ENCODE assay signal across 8 cellular contexts in the genomic region with DNA sequence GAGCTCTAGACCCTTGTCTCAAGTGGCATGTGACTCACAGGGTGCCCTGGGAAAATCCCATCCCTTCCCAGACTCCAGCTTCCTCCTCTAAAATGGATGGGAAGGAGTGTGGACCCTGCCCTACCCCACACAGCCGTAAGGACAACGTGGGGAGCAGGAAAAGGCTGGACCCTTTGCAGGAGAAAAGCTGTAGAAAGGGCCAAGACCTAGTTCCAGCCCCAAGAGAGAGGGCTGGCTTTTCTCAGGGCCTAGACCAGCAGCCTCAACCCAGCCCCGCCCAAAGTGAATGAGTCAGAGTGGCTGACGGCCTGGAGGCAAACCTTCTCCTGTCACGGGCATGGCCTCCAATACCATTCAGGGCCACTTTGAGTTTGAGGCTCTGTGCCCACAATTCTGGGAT. TPM values are rescaled to one million over a fixed set of nuclear protein-coding genes. Genes with fewer than 3 reads are reported as not detected.
A peak's percentile ranks its signal among the peaks of the same experiment; 100 is the strongest.
DNase-seq lines count a peak whose midpoint lies in the region; ATAC-seq and TF ChIP-seq lines count a peak whose summit lies in the region.

No MANE protein-coding gene starts in this region.

- POLR2A ChIA-PET in BJ (lab: Charles Lee), result no interaction called here

- no peak overlapping the region for H3K4me3 ChIP-seq in BJ (ENCODE audit: low read depth, low read length)
- H3K4me3 ChIP-seq in MG63, result no peak overlapping the region
- no peak overlapping the region for H3K4me3 ChIP-seq in foreskin fibroblast (ENCODE audit: low read depth in 1 of 2, low read length in 2 of 2)

- no peak for TF ChIP-seq CTCF in BJ (IDR thresholded peaks at IDR 0.05; ENCODE audit: insufficient read depth, low read depth, low read length)
- no peak for TF ChIP-seq CTCF in foreskin fibroblast (IDR thresholded peaks at IDR 0.05; ENCODE audit: low read depth, low read length)

- no peaks in the 10 kb centered on the region; the same call in 1 of the 2 replicates for H3K27me3 ChIP-seq in BJ (ENCODE audit: control insufficient read depth, insufficient read depth, low read length)
- H3K27me3 ChIP-seq in MG63, result no peaks in the 10 kb centered on the region

- H3K36me3 ChIP-seq in BJ (ENCODE audit: control insufficient read depth, insufficient read depth, low read length) (no peaks in the 10 kb centered on the region), MG63 (no peaks in the 10 kb centered on the region)

- peak; percentile 34 for ATAC-seq in GM21423 (IDR thresholded peaks at IDR 0.05; ENCODE audit: unreplicated experiment)

- CTCF ChIA-PET in BJ (lab: Yijun Ruan, JAX), result interaction anchor here (1.0 to 1.7 kb wide), 2 partner anchors 11 to 15 kb away, joined by 3 to 9 read pairs; no protein-coding TSS in a partner anchor

- H3K9me3 ChIP-seq in MG63, result no peaks in the 10 kb centered on the region

- peak; percentile 19 for DNase-seq in BJ (ENCODE audit: low read depth)
- DNase-seq in MG63, result peak; percentile 94
- peak in 2 of 3 experiments; percentile 31 to 36 for DNase-seq in activated CD8-positive, alpha-beta memory T cell treated with anti-CD3 and anti-CD28 coated beads for 48 hours (ENCODE audit: low read depth in 2 of 3, low spot score in 2 of 3)
- peak; percentile 74 to 88 for DNase-seq in foreskin fibroblast
- DNase-seq in stimulated activated CD4-positive, alpha-beta T cell treated with anti-CD3 and anti-CD28 coated beads, Interleukin-15, amount 100 ng/mL, for 24 hours, result peak; percentile 86
- DNase-seq in cerebellar cortex (ENCODE audit: low spot score), result no peak
- no peak for DNase-seq in DMS153 (lab: John Stamatoyannopoulos, UW)

RNA-seq across cellular contexts. Expression of gene LAMB3, which starts 1.1 kb away (rescaled TPM):
- polyA plus RNA-seq in BJ (2011; rRNA removed), result 2.4 and 4.4 TPM in 2 replicates
- polyA minus RNA-seq in BJ (2011; rRNA and poly(A)+ RNA removed), result 1.1 and 1.3 TPM in 2 replicates
- 1.5 and 4.7 TPM in 2 replicates for total RNA-seq in MG63 (2014; rRNA removed; shearing (Covaris generic); ENCODE audit: low replicate concordance)

RNA-seq across cellular contexts. Expression of gene G0S2, which starts 24.1 kb away (rescaled TPM):
- 0.43 and 0.61 TPM in 2 replicates for polyA plus RNA-seq in BJ (2011; rRNA removed)
- not detected in 2 replicates for polyA minus RNA-seq in BJ (2011; rRNA and poly(A)+ RNA removed)
- 4.7 TPM in 1 of 2 replicates, not detected in the other for total RNA-seq in MG63 (2014; rRNA removed; shearing (Covaris generic); ENCODE audit: low replicate concordance)

RNA-seq across cellular contexts. Expression of gene HSD11B1, which starts 53.5 kb away (rescaled TPM):
- 0.15 and 0.16 TPM in 2 replicates for polyA plus RNA-seq in BJ (2011; rRNA removed)
- polyA minus RNA-seq in BJ (2011; rRNA and poly(A)+ RNA removed), result not detected in 2 replicates
- not detected in 2 replicates for total RNA-seq in MG63 (2014; rRNA removed; shearing (Covaris generic); ENCODE audit: low replicate concordance)

Comparison
In these comparisons a context has a peak if more than half of its experiments do, and no peak if none do; other contexts are left out.
1. DNase-seq: peak in BJ (single experiment), MG63 (single experiment), activated CD8-positive, alpha-beta memory T cell treated with anti-CD3 and anti-CD28 coated beads for 48 hours (2 of 3), foreskin fibroblast (2 of 2) and stimulated activated CD4-positive, alpha-beta T cell treated with anti-CD3 and anti-CD28 coated beads, Interleukin-15, amount 100 ng/mL, for 24 hours (single experiment); none in cerebellar cortex (single experiment) and DMS153 (single experiment).